8 cellular contexts compared by ENCODE assay signal in the genomic region with DNA sequence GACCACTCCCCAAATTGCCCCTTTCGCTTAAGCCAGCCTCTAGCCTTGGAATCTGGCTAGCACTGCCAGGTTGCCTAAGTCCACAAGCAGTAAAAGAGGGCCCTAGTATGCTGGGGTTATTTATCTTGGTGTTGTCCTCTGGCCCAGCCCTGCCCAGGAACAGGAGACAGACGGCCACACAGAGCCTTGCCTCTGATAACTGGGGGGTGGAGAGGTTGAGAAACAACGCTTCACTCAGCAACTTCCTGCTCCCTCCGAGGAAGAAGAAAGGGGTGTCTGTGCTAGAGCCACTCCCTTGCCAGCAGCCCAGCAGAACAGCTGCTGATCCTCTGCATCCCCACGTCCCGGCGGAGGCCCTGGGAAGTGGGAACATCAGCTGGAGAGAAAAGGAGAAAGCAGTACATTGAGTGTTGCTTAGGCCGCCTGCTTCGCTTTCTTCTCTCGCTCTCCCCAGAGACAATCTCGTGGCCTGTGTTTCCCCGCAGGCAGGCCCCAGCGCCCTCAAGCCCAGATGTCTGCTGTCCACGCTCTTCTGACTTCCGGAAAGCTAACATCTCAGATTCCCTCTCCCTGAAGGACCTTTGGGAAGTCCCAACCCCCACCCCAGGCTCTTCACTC. TPM values are rescaled to one million over a fixed set of nuclear protein-coding genes. Genes with fewer than 3 reads are reported as not detected.
DNase-seq lines count a peak whose midpoint lies in the region; ATAC-seq and TF ChIP-seq lines count a peak whose summit lies in the region.

No MANE protein-coding gene starts in this region.

- H2BK12ac ChIP-seq in mesenchymal stem cell (ENCODE audit: low read length in 2 of 2), result peak overlapping the region in 1 of 2 experiments; percentile 33

- no TSS peak for BruUV-seq in Calu3 (replicated peaks; lab: Mats Ljungman, UMichigan)

- peaks cover 11 to 17% of the 10 kb centered on the region in 2 experiments for H3K27me3 ChIP-seq in mesenchymal stem cell (ENCODE audit: control insufficient read depth in 1 of 2, insufficient read depth in 1 of 2, low read length in 2 of 2)

- peak overlapping the region; percentile 97 for H4K8ac ChIP-seq in mesenchymal stem cell (ENCODE audit: low read length)

- H2BK15ac ChIP-seq in mesenchymal stem cell (ENCODE audit: low read depth, poor library complexity, severe bottlenecking), result no peak overlapping the region

- H3K4ac ChIP-seq in mesenchymal stem cell (ENCODE audit: low read depth in 1 of 2, low read length in 2 of 2), result peak overlapping the region; percentile 55 to 96

- peak overlapping the region; percentile 85 for H2AFZ ChIP-seq in mesenchymal stem cell (ENCODE audit: low read depth, low read length)

- peak overlapping the region; percentile 87 for H4K91ac ChIP-seq in mesenchymal stem cell (ENCODE audit: low read length)

- CTCF ChIA-PET in Calu3 (lab: Charles Lee), result interaction anchor here (1.2 to 1.6 kb wide), 3 partner anchors 10 to 301 kb away, joined by 6 to 7 read pairs (median 7); no protein-coding TSS in a partner anchor

- no peaks in the 10 kb centered on the region for H3K36me3 ChIP-seq in mesenchymal stem cell (ENCODE audit: control insufficient read depth in 1 of 2, insufficient read depth in 2 of 2, low read depth in 1 of 2, low read length in 2 of 2)

- no peaks in the 10 kb centered on the region for H3K27me3 Mint-ChIP-seq in Calu3 (ENCODE audit: unreplicated experiment)

- peaks cover 19% of the 10 kb centered on the region for H3K4me1 Mint-ChIP-seq in Calu3 (ENCODE audit: low read depth, unreplicated experiment)

- no peaks in the 10 kb centered on the region for H3K36me3 Mint-ChIP-seq in Calu3 (ENCODE audit: insufficient read depth, unreplicated experiment)

- peak overlapping the region; percentile 71 for H3K9ac ChIP-seq in mesenchymal stem cell (ENCODE audit: low read length)

- peak overlapping the region; percentile 51 for H2BK120ac ChIP-seq in mesenchymal stem cell (ENCODE audit: low read depth, low read length)

- H3K4me2 ChIP-seq in mesenchymal stem cell (ENCODE audit: low read length, poor library complexity, severe bottlenecking), result no peak overlapping the region

- TF ChIP-seq CTCF in Calu3 (IDR thresholded peaks at IDR 0.05; ENCODE audit: unreplicated experiment), result no peak

- H2AK5ac ChIP-seq in mesenchymal stem cell (ENCODE audit: low read length, severe bottlenecking), result no peak overlapping the region

- H3K9me3 ChIP-seq in mesenchymal stem cell (ENCODE audit: control insufficient read depth, low read length), result no peaks in the 10 kb centered on the region

- WGBS in mesenchymal stem cell, result 11% methylated on average over 13 of the region's 15 CpGs

- no peaks in the 10 kb centered on the region for H3K79me1 ChIP-seq in mesenchymal stem cell (replicated peaks; ENCODE audit: low read length, poor library complexity, severe bottlenecking)

- peak overlapping the region in 1 of 2 experiments; percentile 53 for H3K4me3 ChIP-seq in mesenchymal stem cell (ENCODE audit: insufficient read depth in 1 of 2, low read depth in 1 of 2, low read length in 2 of 2)

- peak; percentile 73 for ATAC-seq in GM21515 (IDR thresholded peaks at IDR 0.05; ENCODE audit: unreplicated experiment)

- no peak overlapping the region for H2BK5ac ChIP-seq in mesenchymal stem cell (ENCODE audit: low read depth, low read length, poor library complexity, severe bottlenecking)

- no peak overlapping the region for H3K27ac Mint-ChIP-seq in Calu3 (ENCODE audit: unreplicated experiment)

- H3K4me1 ChIP-seq in mesenchymal stem cell (ENCODE audit: control insufficient read depth, insufficient read depth, low read depth, low read length), result peaks cover 6% of the 10 kb centered on the region

- peak overlapping the region; percentile 12 for H3K4me3 Mint-ChIP-seq in Calu3 (ENCODE audit: low read depth, unreplicated experiment)

- H3K18ac ChIP-seq in mesenchymal stem cell (ENCODE audit: low read depth in 1 of 2, low read length in 2 of 2), result peak overlapping the region; percentile 55 to 74

- H3K14ac ChIP-seq in mesenchymal stem cell (ENCODE audit: low read length in 2 of 2), result no peak overlapping the region

- H3K9me3 Mint-ChIP-seq in Calu3 (ENCODE audit: low read depth, unreplicated experiment), result no peaks in the 10 kb centered on the region

- peak overlapping the region in 1 of 2 experiments; percentile 63 for H3K23ac ChIP-seq in mesenchymal stem cell (ENCODE audit: low read length in 2 of 2)

- H3K27ac ChIP-seq in caudate nucleus (ENCODE audit: low read depth, low read length) (peak overlapping the region; percentile 22), mesenchymal stem cell (ENCODE audit: low read length, poor library complexity, severe bottlenecking) (no peak overlapping the region)

- DNase-seq in Calu3 (peak; percentile 71), NAMALWA (ENCODE audit: low spot score) (peak; percentile 52), caudate nucleus (lab: John Stamatoyannopoulos, UW) (peak in 53 of 61 donors; percentile 9 to 91 (median 59)), mesenchymal stem cell (peak; percentile 65), middle frontal gyrus (ENCODE audit: extremely low spot score, low spot score) (no peak), dedifferentiated amniotic fluid mesenchymal stem cell (ENCODE audit: extremely low spot score) (no peak)
- DNase-seq in stimulated activated CD4-positive, alpha-beta T cell treated with anti-CD3 and anti-CD28 coated beads, Interleukin-2, amount 100 ng/mL, for 48 hours, result no peak

- intact Hi-C loops in Calu3 (cut with micrococcal nuclease; ENCODE audit: unreplicated experiment), result loop anchor here (10.0 kb wide), 1 partner anchor 211 kb away; no protein-coding TSS in a partner anchor

RNA-seq across cellular contexts. Expression of gene C3orf70, which starts 22.6 kb away (rescaled TPM):
- 0.10 and 0.12 TPM in 2 replicates for total RNA-seq in Calu3 (2022)
- 0.68 TPM for polyA plus RNA-seq in mesenchymal stem cell (2013, experiment 1 of 2)
- 0.74 TPM for polyA plus RNA-seq in mesenchymal stem cell (2013, experiment 2 of 2)

Comparison
In these comparisons a context has a peak if more than half of its experiments do, and no peak if none do; other contexts are left out.
1. DNase-seq: peak in Calu3 (single experiment), NAMALWA (single experiment), caudate nucleus (53 of 61) and mesenchymal stem cell (single experiment); none in middle frontal gyrus (single experiment), stimulated activated CD4-positive, alpha-beta T cell treated with anti-CD3 and anti-CD28 coated beads, Interleukin-2, amount 100 ng/mL, for 48 hours (0 of 2) and dedifferentiated amniotic fluid mesenchymal stem cell (single experiment).